8 cellular contexts compared by ENCODE assay signal in genomic region chr3:107431298-107432012, GRCh38. TPM values are rescaled to one million over a fixed set of nuclear protein-coding genes. Genes with fewer than 3 reads are reported as not detected.
DNase-seq lines count a peak whose midpoint lies in the region; ATAC-seq, FAIRE-seq and TF ChIP-seq lines count a peak whose summit lies in the region.

No MANE protein-coding gene starts in this region.

- peak overlapping the region; percentile 74 for H3K27ac Mint-ChIP-seq in CD8-positive, alpha-beta T cell
- peak overlapping the region; percentile 91 for H3K27ac Mint-ChIP-seq in activated T-cell treated with anti-CD3 and anti-CD28 coated beads, Interleukin-2, amount 50 U/mL, for 24 hours

- H3K4me3 ChIP-seq in CD8-positive, alpha-beta T cell (ENCODE audit: low read depth, low read length), result peak overlapping the region; percentile 71
- H3K4me3 ChIP-seq in epithelial cell of proximal tubule (ENCODE audit: low read depth, low read length) (peak overlapping the region; percentile 64), mucosa of descending colon (peak overlapping the region; percentile 39)

- FAIRE-seq in GM19239 (lab: Jason Lieb, UNC), result peak; percentile 79

- H3K4me1 Mint-ChIP-seq in CD8-positive, alpha-beta T cell (ENCODE audit: low read depth), result peaks cover 19% of the 10 kb centered on the region
- peaks cover 21% of the 10 kb centered on the region for H3K4me1 Mint-ChIP-seq in activated T-cell treated with anti-CD3 and anti-CD28 coated beads, Interleukin-2, amount 50 U/mL, for 24 hours (ENCODE audit: low read depth)

- no peaks in the 10 kb centered on the region for H3K36me3 ChIP-seq in CD8-positive, alpha-beta T cell (ENCODE audit: insufficient read depth, low read length)
- no peaks in the 10 kb centered on the region for H3K36me3 ChIP-seq in mucosa of descending colon (ENCODE audit: low read depth)

- H3K36me3 Mint-ChIP-seq in CD8-positive, alpha-beta T cell, result peaks cover 3% of the 10 kb centered on the region
- H3K36me3 Mint-ChIP-seq in activated T-cell treated with anti-CD3 and anti-CD28 coated beads, Interleukin-2, amount 50 U/mL, for 24 hours (ENCODE audit: low read depth), result peaks cover 1% of the 10 kb centered on the region

- CTCF ChIA-PET in CD8-positive, alpha-beta T cell (lab: Charles Lee), result interaction anchor here (0.7 to 4.3 kb wide), 3 partner anchors 11 to 202 kb away, joined by 3 to 39 read pairs (median 24); no protein-coding TSS in a partner anchor

- H3K27ac ChIP-seq in CD8-positive, alpha-beta T cell (ENCODE audit: low read depth, low read length), result no peak overlapping the region

- TF ChIP-seq CTCF in CD8-positive, alpha-beta T cell (IDR thresholded peaks at IDR 0.05), result no peak
- TF ChIP-seq CTCF in epithelial cell of proximal tubule (conservative IDR thresholded peaks at IDR 0.05; ENCODE audit: low read depth, low read length) (no peak), mucosa of descending colon (IDR thresholded peaks at IDR 0.05) (no peak)

- H3K4me1 ChIP-seq in CD8-positive, alpha-beta T cell (ENCODE audit: insufficient read depth, low read length), result peaks cover 11% of the 10 kb centered on the region
- H3K4me1 ChIP-seq in mucosa of descending colon (ENCODE audit: low read depth), result peaks cover 12% of the 10 kb centered on the region

- peaks cover 13% of the 10 kb centered on the region for H3K27me3 Mint-ChIP-seq in CD8-positive, alpha-beta T cell (ENCODE audit: low read depth)
- H3K27me3 Mint-ChIP-seq in activated T-cell treated with anti-CD3 and anti-CD28 coated beads, Interleukin-2, amount 50 U/mL, for 24 hours, result no peaks in the 10 kb centered on the region

- H3K4me3 Mint-ChIP-seq in CD8-positive, alpha-beta T cell, result peak overlapping the region; percentile 94
- peak overlapping the region; percentile 81 for H3K4me3 Mint-ChIP-seq in activated T-cell treated with anti-CD3 and anti-CD28 coated beads, Interleukin-2, amount 50 U/mL, for 24 hours

- no peaks in the 10 kb centered on the region for H3K27me3 ChIP-seq in CD8-positive, alpha-beta T cell (ENCODE audit: insufficient read depth, low read length)

- H3K9me3 ChIP-seq in CD8-positive, alpha-beta T cell (ENCODE audit: low read length), result no peaks in the 10 kb centered on the region
- H3K9me3 ChIP-seq in mucosa of descending colon, result no peaks in the 10 kb centered on the region

- DNase-seq in CD8-positive, alpha-beta T cell, result peak in 6 of 7 experiments; percentile 7 to 62 (median 24)
- DNase-seq in GM19239 (ENCODE audit: insufficient read length, low spot score), result no peak
- DNase-seq in NOMO-1 treated with DMSO at 0.1 percent for 48 hours (lab: John Stamatoyannopoulos, UW; ENCODE audit: unreplicated experiment), result peak; percentile 31
- DNase-seq in activated T-cell treated with anti-CD3 and anti-CD28 coated beads, Interleukin-2, amount 50 U/mL, for 24 hours, result peak; percentile 78
- no peak for DNase-seq in epithelial cell of proximal tubule (ENCODE audit: low read depth)
- peak; percentile 72 to 79 (median 77) for DNase-seq in mucosa of descending colon
- DNase-seq in stimulated activated naive CD8-positive, alpha-beta T cell treated with anti-CD3 and anti-CD28 coated beads, Interleukin-15, Interleukin-2, amounts not matched to agents 100 U/mL and 50 U/mL, for 24 hours, result peak; percentile 57

- no peaks in the 10 kb centered on the region for H3K9me3 Mint-ChIP-seq in CD8-positive, alpha-beta T cell
- H3K9me3 Mint-ChIP-seq in activated T-cell treated with anti-CD3 and anti-CD28 coated beads, Interleukin-2, amount 50 U/mL, for 24 hours, result no peaks in the 10 kb centered on the region

- POLR2A ChIA-PET in CD8-positive, alpha-beta T cell (lab: Charles Lee), result interaction anchor here (0.7 kb wide), 2 partner anchors 91 to 1107 kb away, joined by 3 to 4 read pairs; partner anchors contain the start of gene BBX

- peak; percentile 58 for ATAC-seq in CD8-positive, alpha-beta T cell
- ATAC-seq in HG03342 (IDR thresholded peaks at IDR 0.05; ENCODE audit: unreplicated experiment) (peak; percentile 53), mucosa of descending colon (peak; percentile 87)
- peak; percentile 59 for ATAC-seq in stimulated activated naive CD8-positive, alpha-beta T cell treated with anti-CD3 and anti-CD28 coated beads, Interleukin-15, Interleukin-2, amounts not matched to agents 100 U/mL and 50 U/mL, for 24 hours

- intact Hi-C loops in CD8-positive, alpha-beta T cell (cut with DNase I, micrococcal nuclease), result loop anchor here (2.0 to 5.0 kb wide), 2 partner anchors 91 to 246 kb away; partner anchors contain the start of gene BBX (in 2 of the 2)
- intact Hi-C loops in mucosa of descending colon (cut with DNase I, micrococcal nuclease), result no loop called here

RNA-seq across cellular contexts. Expression of gene CCDC54, which starts 54.2 kb away (rescaled TPM):
- not detected for total RNA-seq in CD8-positive, alpha-beta T cell
- not detected in 2 replicates for total RNA-seq in epithelial cell of proximal tubule
- total RNA-seq in mucosa of descending colon, result not detected

Comparison
In these comparisons a context has a peak if more than half of its experiments do, and no peak if none do; other contexts are left out.
1. DNase-seq: peak in CD8-positive, alpha-beta T cell (6 of 7), NOMO-1 treated with DMSO at 0.1 percent for 48 hours (single experiment), activated T-cell treated with anti-CD3 and anti-CD28 coated beads, Interleukin-2, amount 50 U/mL, for 24 hours (single experiment), mucosa of descending colon (3 of 3) and stimulated activated naive CD8-positive, alpha-beta T cell treated with anti-CD3 and anti-CD28 coated beads, Interleukin-15, Interleukin-2, amounts not matched to agents 100 U/mL and 50 U/mL, for 24 hours (single experiment); none in GM19239 (single experiment) and epithelial cell of proximal tubule (single experiment).
2. intact Hi-C loops: an anchor here in CD8-positive, alpha-beta T cell (2.0 to 5.0 kb wide); none called in mucosa of descending colon.
3. Peak in every context shown above with its lines, with median percentiles within 50 percentile points of each other: ATAC-seq and H3K4me3 ChIP-seq.